20 cellular contexts compared by ENCODE assay signal in genomic region chr10:80268266-80268665, GRCh38. TPM values are rescaled to one million over a fixed set of nuclear protein-coding genes. Genes with fewer than 3 reads are reported as not detected.
"Had no signal": no experiment of that assay in that cellular context is flagged by ENCODE, and none has a peak within 500 bp of the region (broad histone marks: within the 10 kb centered on the region; RNA-seq: fewer than 3 reads in every experiment).

No MANE protein-coding gene starts in this region.

- H3K4me3 ChIP-seq: heart left ventricle, right lobe of liver, transverse colon, uterus had no signal

- H3K36me3 ChIP-seq: heart left ventricle, transverse colon, uterus, WERI-Rb-1 had no signal

- ATAC-seq: activated CD8-positive, alpha-beta T cell treated with anti-CD3 and anti-CD28 coated beads, Interleukin-2, amount 10 ng/mL, durations not matched to agents 7 days and 5 days; activated naive CD4-positive, alpha-beta T cell treated with anti-CD3 and anti-CD28 coated beads, Interleukin-2, amount 50 U/mL, for 72 hours; activated T-helper 17 cell treated with anti-CD3 and anti-CD28 coated beads, Interleukin-2, amount 50 U/mL, for 72 hours; heart left ventricle; left cardiac atrium; stimulated activated naive B cell treated with anti-CD40 and anti-IgM and Interleukin-4, amounts not matched to agents 10 μg/mL and 1 μg/mL and 100 μg/mL, for 72 hours had no signal

- H3K4me1 ChIP-seq: transverse colon, uterus had no signal

- H3K27ac ChIP-seq: heart left ventricle, transverse colon, uterus, WERI-Rb-1 had no signal

- H3K9me3 ChIP-seq: heart left ventricle, right lobe of liver, transverse colon, uterus had no signal

- DNase-seq: activated CD4-positive, alpha-beta T cell treated with anti-CD3 and anti-CD28 coated beads, Interleukin-2, amount 50 U/mL, for 1 hour; activated CD4-positive, CD25-positive, alpha-beta regulatory T cell treated with anti-CD3 and anti-CD28 coated beads, Interleukin-2, amount 50 U/mL, for 72 hours; activated CD8-positive, alpha-beta T cell treated with anti-CD3 and anti-CD28 coated beads, Interleukin-2, amount 10 ng/mL, durations not matched to agents 7 days and 5 days; activated T-cell treated with anti-CD3 and anti-CD28 coated beads, Interleukin-2, amount 50 U/mL, for 1 hour; aorta; effector CD4-positive, alpha-beta T cell; erythroblast; heart left ventricle; islet precursor cell; left cardiac atrium; nephron progenitor cell; small intestine; stimulated activated naive B cell treated with anti-CD40 and anti-IgM and Interleukin-4, amounts not matched to agents 10 μg/mL and 1 μg/mL and 100 μg/mL, for 72 hours; transverse colon; uterus; WERI-Rb-1 had no signal

- FAIRE-seq: small intestine had no signal

- H3K27me3 ChIP-seq: heart left ventricle, right lobe of liver, transverse colon, uterus had no signal

RNA-seq across cellular contexts. Expression of gene MAT1A, which starts 21.2 kb away (rescaled TPM):
- total RNA-seq: activated CD8-positive, alpha-beta T cell treated with anti-CD3 and anti-CD28 coated beads, Interleukin-2, amount 10 ng/mL, durations not matched to agents 7 days and 5 days; activated naive CD4-positive, alpha-beta T cell treated with anti-CD3 and anti-CD28 coated beads, Interleukin-2, amount 50 U/mL, for 72 hours; activated T-helper 17 cell treated with anti-CD3 and anti-CD28 coated beads, Interleukin-2, amount 50 U/mL, for 72 hours; mononuclear cell had no signal
- polyA plus RNA-seq: aorta, heart left ventricle had no signal
